10 cellular contexts compared by ENCODE assay signal in genomic region chr12:89070603-89071002, GRCh38.
"Had no signal": no experiment of that assay in that cellular context is flagged by ENCODE, and none has a peak within 500 bp of the region (broad histone marks: within the 10 kb centered on the region; RNA-seq: fewer than 3 reads in every experiment).

No MANE protein-coding gene starts in this region.

- H3K4me3 Mint-ChIP-seq: activated naive CD4-positive, alpha-beta T cell treated with anti-CD3 and anti-CD28 coated beads, Interleukin-2, amount 50 U/mL, for 24 hours; dendritic cell treated with granulocyte-macrophage colony-stimulating factor and Interleukin-4, amounts not matched to agents 40 ng/mL and 50 ng/mL, for 4 days; effector memory CD8-positive, alpha-beta T cell had no signal

- H3K36me3 Mint-ChIP-seq: activated naive CD4-positive, alpha-beta T cell treated with anti-CD3 and anti-CD28 coated beads, Interleukin-2, amount 50 U/mL, for 24 hours had no signal

- ATAC-seq: effector memory CD8-positive, alpha-beta T cell had no signal

- H3K9me3 Mint-ChIP-seq: dendritic cell treated with granulocyte-macrophage colony-stimulating factor and Interleukin-4, amounts not matched to agents 40 ng/mL and 50 ng/mL, for 4 days; effector memory CD8-positive, alpha-beta T cell had no signal

- DNase-seq: brain microvascular endothelial cell; cerebellar nuclear complex; effector memory CD8-positive, alpha-beta T cell; erythroblast; hippocampal formation; ovary; stomach; WERI-Rb-1 had no signal

- H3K27ac Mint-ChIP-seq: activated naive CD4-positive, alpha-beta T cell treated with anti-CD3 and anti-CD28 coated beads, Interleukin-2, amount 50 U/mL, for 24 hours; dendritic cell treated with granulocyte-macrophage colony-stimulating factor and Interleukin-4, amounts not matched to agents 40 ng/mL and 50 ng/mL, for 4 days; effector memory CD8-positive, alpha-beta T cell had no signal

- H3K27me3 Mint-ChIP-seq: activated naive CD4-positive, alpha-beta T cell treated with anti-CD3 and anti-CD28 coated beads, Interleukin-2, amount 50 U/mL, for 24 hours; dendritic cell treated with granulocyte-macrophage colony-stimulating factor and Interleukin-4, amounts not matched to agents 40 ng/mL and 50 ng/mL, for 4 days; effector memory CD8-positive, alpha-beta T cell had no signal
